ENCODE assay signal across 21 cellular contexts in the genomic region with DNA sequence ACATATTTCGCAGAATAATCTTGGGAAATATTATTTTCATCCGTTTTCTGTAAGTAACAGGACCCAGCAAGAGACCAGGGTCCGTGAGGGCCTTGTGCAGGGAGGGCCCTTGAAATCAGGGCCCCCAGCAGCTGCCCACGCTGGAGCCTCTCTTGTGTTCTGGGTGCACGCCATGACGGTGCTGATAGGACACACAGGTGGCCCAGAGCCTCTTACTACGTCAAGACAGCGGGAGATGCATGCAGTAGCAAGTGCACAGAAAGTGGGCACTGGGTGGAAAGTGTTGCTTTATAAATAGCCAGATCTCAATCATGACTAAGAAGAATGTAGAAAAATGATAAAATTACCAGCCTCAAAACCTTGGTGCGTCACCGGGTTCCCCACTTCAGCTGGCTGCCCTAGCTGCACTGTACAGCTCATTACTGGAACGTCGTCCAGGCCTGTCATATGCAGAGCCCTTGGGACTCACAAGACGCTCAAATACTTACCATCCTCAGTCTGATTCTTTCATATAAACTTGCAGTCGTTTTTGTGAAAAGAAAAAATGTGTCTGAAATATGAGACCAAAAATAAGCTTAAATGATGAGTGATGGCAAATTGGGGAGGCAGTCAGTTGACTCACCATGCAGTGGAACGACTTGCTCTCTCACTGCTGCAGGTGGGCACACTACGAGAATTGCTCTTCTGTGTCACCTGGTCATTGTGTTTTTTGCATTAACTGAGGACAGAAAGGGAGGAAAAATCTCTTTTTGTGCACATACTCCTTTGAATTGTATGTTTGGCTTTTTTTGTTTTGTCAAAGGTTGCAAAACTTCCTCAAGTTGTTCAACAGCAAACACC.
"Had no signal": no experiment of that assay in that cellular context is flagged by ENCODE, and none has a peak within 500 bp of the region (broad histone marks: within the 10 kb centered on the region; RNA-seq: fewer than 3 reads in every experiment).

No MANE protein-coding gene starts in this region.

- H3K27ac Mint-ChIP-seq: activated naive CD4-positive, alpha-beta T cell treated with anti-CD3 and anti-CD28 coated beads, Interleukin-2, amount 50 U/mL, for 24 hours; immature natural killer cell; naive thymus-derived CD4-positive, alpha-beta T cell; neural progenitor cell; stimulated activated naive CD8-positive, alpha-beta T cell treated with anti-CD3 and anti-CD28 coated beads, Interleukin-15, amount 100 ng/mL, for 72 hours had no signal

- H2AFZ ChIP-seq: hepatocyte, neural progenitor cell had no signal

- H3K9me3 ChIP-seq: adrenal gland, ascending aorta, left ventricle myocardium inferior, right atrium auricular region, tibial nerve had no signal

- H3K4me1 Mint-ChIP-seq: activated naive CD4-positive, alpha-beta T cell treated with anti-CD3 and anti-CD28 coated beads, Interleukin-2, amount 50 U/mL, for 24 hours; immature natural killer cell; neural progenitor cell; stimulated activated naive CD8-positive, alpha-beta T cell treated with anti-CD3 and anti-CD28 coated beads, Interleukin-15, amount 100 ng/mL, for 72 hours had no signal

- H3K4me2 ChIP-seq: hepatocyte, neural progenitor cell had no signal

- H3K27me3 ChIP-seq: adrenal gland, ascending aorta, hepatocyte, neural progenitor cell, right atrium auricular region, tibial nerve had no signal

- H3K27me3 Mint-ChIP-seq: activated naive CD4-positive, alpha-beta T cell treated with anti-CD3 and anti-CD28 coated beads, Interleukin-2, amount 50 U/mL, for 24 hours; central memory CD8-positive, alpha-beta T cell; naive thymus-derived CD4-positive, alpha-beta T cell; stimulated activated naive CD8-positive, alpha-beta T cell treated with anti-CD3 and anti-CD28 coated beads, Interleukin-15, amount 100 ng/mL, for 72 hours had no signal

- H3K9ac ChIP-seq: neural progenitor cell had no signal

- DNase-seq: activated CD4-positive, alpha-beta T cell treated with anti-CD3 and anti-CD28 coated beads for 4 hours; activated CD4-positive, alpha-beta T cell treated with anti-CD3 and anti-CD28 coated beads, Interleukin-2, amount 50 U/mL, for 48 hours; activated CD4-positive, CD25-positive, alpha-beta regulatory T cell; activated T-cell treated with anti-CD3 and anti-CD28 coated beads, Interleukin-2, amount 50 U/mL, for 4 hours; adrenal gland; cortex of kidney; foreskin melanocyte; immature natural killer cell; kidney glomerular epithelial cell; left ventricle myocardium inferior; naive thymus-derived CD4-positive, alpha-beta T cell; stimulated activated naive CD8-positive, alpha-beta T cell treated with anti-CD3 and anti-CD28 coated beads, Interleukin-15, amount 100 ng/mL, for 72 hours; T-helper 9 cell had no signal

- H3K9me3 Mint-ChIP-seq: activated naive CD4-positive, alpha-beta T cell treated with anti-CD3 and anti-CD28 coated beads, Interleukin-2, amount 50 U/mL, for 24 hours; activated T-cell treated with anti-CD3 and anti-CD28 coated beads, Interleukin-2, amount 50 U/mL, for 4 hours; central memory CD8-positive, alpha-beta T cell; immature natural killer cell; naive thymus-derived CD4-positive, alpha-beta T cell; neural progenitor cell; stimulated activated effector memory CD8-positive, alpha-beta T cell treated with anti-CD3 and anti-CD28 coated beads, Interleukin-12 subunit alpha, Interleukin-12 subunit beta, amount 100 ng/mL, for 72 hours; stimulated activated naive CD8-positive, alpha-beta T cell treated with anti-CD3 and anti-CD28 coated beads, Interleukin-15, amount 100 ng/mL, for 72 hours had no signal

- H3K79me2 ChIP-seq: hepatocyte had no signal

- ATAC-seq: activated T-cell treated with anti-CD3 and anti-CD28 coated beads, Interleukin-2, amount 50 U/mL, for 4 hours; naive thymus-derived CD4-positive, alpha-beta T cell; stimulated activated effector memory CD8-positive, alpha-beta T cell treated with anti-CD3 and anti-CD28 coated beads, Interleukin-12 subunit alpha, Interleukin-12 subunit beta, amount 100 ng/mL, for 72 hours; stimulated activated naive CD8-positive, alpha-beta T cell treated with anti-CD3 and anti-CD28 coated beads, Interleukin-15, amount 100 ng/mL, for 72 hours had no signal

- H3K27ac ChIP-seq: adrenal gland, ascending aorta, hepatocyte, left ventricle myocardium inferior, neural progenitor cell, right atrium auricular region, tibial nerve had no signal

- H3K4me3 Mint-ChIP-seq: activated naive CD4-positive, alpha-beta T cell treated with anti-CD3 and anti-CD28 coated beads, Interleukin-2, amount 50 U/mL, for 24 hours; activated T-cell treated with anti-CD3 and anti-CD28 coated beads, Interleukin-2, amount 50 U/mL, for 4 hours; central memory CD8-positive, alpha-beta T cell; immature natural killer cell; naive thymus-derived CD4-positive, alpha-beta T cell; neural progenitor cell; stimulated activated effector memory CD8-positive, alpha-beta T cell treated with anti-CD3 and anti-CD28 coated beads, Interleukin-12 subunit alpha, Interleukin-12 subunit beta, amount 100 ng/mL, for 72 hours; stimulated activated naive CD8-positive, alpha-beta T cell treated with anti-CD3 and anti-CD28 coated beads, Interleukin-15, amount 100 ng/mL, for 72 hours had no signal

- H3K4me1 ChIP-seq: ascending aorta, neural progenitor cell had no signal
